Comparison of ENCODE assay signal across 22 cellular contexts in the genomic region with DNA sequence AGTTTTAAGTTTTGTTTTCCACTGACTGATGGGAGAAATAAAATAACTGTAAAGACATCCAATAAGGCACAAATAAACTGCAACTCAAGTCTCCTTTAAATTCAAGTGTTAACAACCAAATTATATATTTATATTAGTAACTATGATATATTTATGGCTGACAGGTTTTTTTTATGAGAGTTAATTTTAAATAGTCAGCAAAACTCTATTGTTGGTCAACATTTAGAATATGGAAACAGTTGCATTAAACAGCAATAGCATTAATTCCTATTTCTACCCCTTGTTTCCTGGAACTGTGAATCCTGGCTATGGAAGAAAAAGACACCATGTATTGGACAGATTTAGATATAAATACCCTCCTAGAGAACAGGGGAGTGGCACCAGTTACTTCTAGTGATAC. TPM values are rescaled to one million over a fixed set of nuclear protein-coding genes. Genes with fewer than 3 reads are reported as not detected.
DNase-seq lines count a peak whose midpoint lies in the region; ATAC-seq, FAIRE-seq and TF ChIP-seq lines count a peak whose summit lies in the region.
"Had no signal": no experiment of that assay in that cellular context is flagged by ENCODE, and none has a peak within 500 bp of the region (broad histone marks: within the 10 kb centered on the region; RNA-seq: fewer than 3 reads in every experiment).

No MANE protein-coding gene starts in this region.

- H3K27me3 Mint-ChIP-seq in Calu3 (ENCODE audit: unreplicated experiment): no peaks in the 10 kb centered on the region

- POLR2A ChIA-PET in HepG2 (lab: Yijun Ruan, JAX) (no interaction called here), K562 (lab: Yijun Ruan, JAX) (no interaction called here)

- no peaks in the 10 kb centered on the region for H3K4me1 Mint-ChIP-seq in Calu3 (ENCODE audit: low read depth, unreplicated experiment)

- TF ChIP-seq CTCF in HepG2 (CRISPR knock-in tag; IDR thresholded peaks at IDR 0.05) (no peak), right lobe of liver (IDR thresholded peaks at IDR 0.05) (no peak), K562 (IDR thresholded peaks at IDR 0.05 in 2 of 3, conservative IDR thresholded peaks at IDR 0.05 in 1 of 3; ENCODE audit: insufficient read depth in 2 of 3, low read depth in 1 of 3, low read length in 3 of 3) (no peak), Calu3 (IDR thresholded peaks at IDR 0.05; ENCODE audit: unreplicated experiment) (no peak), heart right ventricle (IDR thresholded peaks at IDR 0.05) (no peak)

- H3K36me3 Mint-ChIP-seq in Calu3 (ENCODE audit: insufficient read depth, unreplicated experiment): no peaks in the 10 kb centered on the region
- H3K36me3 Mint-ChIP-seq: CD8-positive, alpha-beta T cell had no signal

- no peaks in the 10 kb centered on the region for H3K9me3 ChIP-seq in HepG2 (ENCODE audit: low read length)
- H3K9me3 ChIP-seq in right lobe of liver: no peaks in the 10 kb centered on the region
- H3K9me3 ChIP-seq in K562 (replicated peaks; ENCODE audit: control insufficient read depth, insufficient read depth, low read depth, low read length): no peaks in the 10 kb centered on the region
- H3K9me3 ChIP-seq in heart right ventricle: peaks cover 0 to 20% (median 3%) of the 10 kb centered on the region in 11 donors
- H3K9me3 ChIP-seq: Caco-2 had no signal

- H3K27me3 ChIP-seq in HepG2 (ENCODE audit: control insufficient read depth in 1 of 2, insufficient read depth in 2 of 2, low read length in 2 of 2): no peaks in the 10 kb centered on the region
- no peaks in the 10 kb centered on the region for H3K27me3 ChIP-seq in right lobe of liver
- H3K27me3 ChIP-seq in K562 (ENCODE audit: control insufficient read depth in 2 of 2, insufficient read depth in 2 of 2, low read length in 2 of 2): no peaks in the 10 kb centered on the region
- H3K27me3 ChIP-seq in heart right ventricle: no peaks in the 10 kb centered on the region
- H3K27me3 ChIP-seq: BLaER1 treated with 17β-estradiol and CSF1 and Interleukin-3, amounts not matched to agents 10 nM and 100 nM had no signal

- H3K79me2 ChIP-seq in HepG2 (ENCODE audit: insufficient read depth, low read length): no peaks in the 10 kb centered on the region
- H3K79me2 ChIP-seq in K562 (ENCODE audit: control insufficient read depth, insufficient read depth, low read length): no peaks in the 10 kb centered on the region

- no peak for DNase-seq in HepG2 (ENCODE audit: low spot score)
- no peak for DNase-seq in right lobe of liver
- no peak for DNase-seq in K562 (ENCODE audit: extremely low read depth in 1 of 4, low spot score in 3 of 4)
- DNase-seq in Calu3: no peak
- DNase-seq in heart right ventricle: no peak
- DNase-seq: ACHN; Caco-2; CD4-positive, alpha-beta T cell; CD8-positive, alpha-beta T cell; DMS 273 treated with DMSO at 0.1 percent for 48 hours; DMS153; DMS53; DMS79; DND-41; EL; GDM1 had no signal

- intact Hi-C loops in HepG2 (cut with micrococcal nuclease; ENCODE audit: unreplicated experiment): loop anchor here (10.0 kb wide), 1 partner anchor 180 kb away; no protein-coding TSS in a partner anchor
- intact Hi-C loops in right lobe of liver (cut with DNase I): no loop called here
- intact Hi-C loops in K562 (cut with micrococcal nuclease): no loop called here
- intact Hi-C loops in Calu3 (cut with micrococcal nuclease; ENCODE audit: unreplicated experiment): no loop called here
- intact Hi-C loops in heart right ventricle (cut with DNase I): loop anchor here in 2 of 10 donors (2.0 to 10.0 kb wide), 2 partner anchors 180 kb away; no protein-coding TSS in a partner anchor

- H3K4me3 ChIP-seq in HepG2 (replicated peaks in 1 of 3; ENCODE audit: insufficient read depth in 1 of 3, low read depth in 2 of 3, low read length in 3 of 3): no peak overlapping the region
- no peak overlapping the region for H3K4me3 ChIP-seq in right lobe of liver
- H3K4me3 ChIP-seq in K562: no peak overlapping the region
- H3K4me3 ChIP-seq in heart right ventricle: no peak overlapping the region
- H3K4me3 ChIP-seq: BLaER1 treated with 17β-estradiol and CSF1 and Interleukin-3, amounts not matched to agents 10 nM and 100 nM; GM12878 had no signal

- BruUV-seq in HepG2 (replicated peaks; lab: Mats Ljungman, UMichigan) (no TSS peak), K562 (replicated peaks; lab: Mats Ljungman, UMichigan) (no TSS peak), Calu3 (replicated peaks; lab: Mats Ljungman, UMichigan) (no TSS peak)

- H3K9ac ChIP-seq in HepG2 (ENCODE audit: insufficient read depth, low read depth, low read length): no peak overlapping the region
- H3K9ac ChIP-seq in K562 (ENCODE audit: insufficient read depth in 1 of 2, low read depth in 2 of 2, low read length in 2 of 2): no peak overlapping the region
- H3K9ac ChIP-seq: BLaER1 treated with 17β-estradiol and CSF1 and Interleukin-3, amounts not matched to agents 10 nM and 100 nM had no signal

- H3K36me3 ChIP-seq in HepG2 (replicated peaks in 1 of 2; ENCODE audit: control insufficient read depth in 1 of 2, insufficient read depth in 2 of 2, low read length in 2 of 2): no peaks in the 10 kb centered on the region
- H3K36me3 ChIP-seq in right lobe of liver: no peaks in the 10 kb centered on the region
- H3K36me3 ChIP-seq in K562 (ENCODE audit: control insufficient read depth, insufficient read depth, low read length): no peaks in the 10 kb centered on the region
- no peaks in the 10 kb centered on the region for H3K36me3 ChIP-seq in heart right ventricle
- H3K36me3 ChIP-seq: BLaER1 treated with 17β-estradiol and CSF1 and Interleukin-3, amounts not matched to agents 10 nM and 100 nM had no signal

- ATAC-seq in HepG2 (no peak), right lobe of liver (no peak), K562 (no peak), heart right ventricle (no peak)
- ATAC-seq: CD8-positive, alpha-beta T cell; GM12878 had no signal

- in situ Hi-C loops in HepG2 (cut with HindIII; ENCODE audit: extremely low pct_ligation_motif_present, low pct_unique_long_range_greater_than_20kb) (no loop called here), K562 (cut with MboI) (no loop called here)

- H3K27ac ChIP-seq in HepG2 (ENCODE audit: extremely low read length, insufficient read depth, low read length): no peak overlapping the region
- no peak overlapping the region for H3K27ac ChIP-seq in right lobe of liver
- no peak overlapping the region for H3K27ac ChIP-seq in K562 (ENCODE audit: extremely low read depth, low read depth, low read length)
- no peak overlapping the region for H3K27ac ChIP-seq in heart right ventricle
- H3K27ac ChIP-seq: 22Rv1; BLaER1 treated with 17β-estradiol and CSF1 and Interleukin-3, amounts not matched to agents 10 nM and 100 nM; C4-2B had no signal

- FAIRE-seq in HepG2 (lab: Jason Lieb, UNC) (no peak), K562 (lab: Jason Lieb, UNC) (no peak)
- FAIRE-seq: GM12878, GM18507 had no signal

- CTCF ChIA-PET in HepG2 (lab: Yijun Ruan, JAX; ENCODE audit: low intra/inter-chr PET ratio, low total read pairs) (no interaction called here), K562 (lab: Yijun Ruan, JAX; ENCODE audit: low intra/inter-chr PET ratio) (no interaction called here), Calu3 (lab: Charles Lee) (no interaction called here)

- no peak for TF ChIP-seq EP300 in HepG2 (IDR thresholded peaks at IDR 0.05; ENCODE audit: low read depth in 2 of 2, low read length in 2 of 2)
- no peak for TF ChIP-seq EP300 in HepG2 (CRISPR knock-in tag; IDR thresholded peaks at IDR 0.05; ENCODE audit: borderline replicate concordance)
- TF ChIP-seq EP300 in K562 (IDR thresholded peaks at IDR 0.05; ENCODE audit: low read length): no peak

- H2AFZ ChIP-seq in HepG2 (ENCODE audit: low read length) (no peak overlapping the region), K562 (ENCODE audit: low read depth, low read length) (no peak overlapping the region)

- no peaks in the 10 kb centered on the region for H4K20me1 ChIP-seq in HepG2 (ENCODE audit: insufficient read depth, low read length)
- H4K20me1 ChIP-seq in K562 (replicated peaks; ENCODE audit: control insufficient read depth, insufficient read depth, low read length): no peaks in the 10 kb centered on the region
- H4K20me1 ChIP-seq: BLaER1 treated with 17β-estradiol and CSF1 and Interleukin-3, amounts not matched to agents 10 nM and 100 nM had no signal

- H3K4me3 Mint-ChIP-seq in Calu3 (ENCODE audit: low read depth, unreplicated experiment): no peak overlapping the region
- H3K4me3 Mint-ChIP-seq: B cell; CD4-positive, alpha-beta T cell; CD8-positive, alpha-beta T cell had no signal

- H3K4me1 ChIP-seq in HepG2 (ENCODE audit: insufficient read depth, low read length) (no peaks in the 10 kb centered on the region), right lobe of liver (no peaks in the 10 kb centered on the region), K562 (replicated peaks in 1 of 2; ENCODE audit: control insufficient read depth in 2 of 2, insufficient read depth in 2 of 2, low read length in 2 of 2) (no peaks in the 10 kb centered on the region), heart right ventricle (no peaks in the 10 kb centered on the region)
- H3K4me1 ChIP-seq: Caco-2 had no signal

- no peak overlapping the region for H3K27ac Mint-ChIP-seq in Calu3 (ENCODE audit: unreplicated experiment)
- H3K27ac Mint-ChIP-seq: B cell; CD4-positive, alpha-beta T cell; CD8-positive, alpha-beta T cell had no signal

- H3K9me1 ChIP-seq in K562 (ENCODE audit: control insufficient read depth, insufficient read depth, low read length): no peaks in the 10 kb centered on the region

- TF ChIP-seq RAD21 in HepG2 (CRISPR knock-in tag; IDR thresholded peaks at IDR 0.05) (no peak), K562 (CRISPR knock-in tag; conservative IDR thresholded peaks at IDR 0.05 in 1 of 2, IDR thresholded peaks at IDR 0.05 in 1 of 2) (no peak)

- no peak for TF ChIP-seq POLR2A in HepG2 (IDR thresholded peaks at IDR 0.05; ENCODE audit: insufficient read depth in 1 of 2, low read depth in 2 of 2, low read length in 2 of 2)
- no peak for TF ChIP-seq POLR2A in right lobe of liver (IDR thresholded peaks at IDR 0.05)
- no peak for TF ChIP-seq POLR2A in K562 (conservative IDR thresholded peaks at IDR 0.05)

- H3K9me3 Mint-ChIP-seq in Calu3 (ENCODE audit: low read depth, unreplicated experiment): peaks cover 4% of the 10 kb centered on the region

- H3K4me2 ChIP-seq in HepG2 (ENCODE audit: low read depth, low read length): no peak overlapping the region
- no peak overlapping the region for H3K4me2 ChIP-seq in K562 (ENCODE audit: insufficient read depth, low read length)
- H3K4me2 ChIP-seq: BLaER1 treated with 17β-estradiol and CSF1 and Interleukin-3, amounts not matched to agents 10 nM and 100 nM had no signal

RNA-seq across cellular contexts. Expression of a gene that starts 16.5 kb away (rescaled TPM):
- total RNA-seq in HepG2 (2016; rRNA removed; fragmentation: Illumina TruSeq; extraction: Trizol) (3.3 and 8.0 TPM in 2 replicates), right lobe of liver (10 to 100 TPM in 5 of 6 experiments, 1 to 10 TPM in 1; 5.4 to 16.6 (median 14.5) TPM), K562 (2014; rRNA removed) (15.7 and 20.8 TPM in 2 replicates), K562 (2014; rRNA removed; fragmentation: Illumina TruSeq; extraction: Trizol) (10.0 and 11.5 TPM in 2 replicates), K562 (2015; rRNA removed; fragmentation: Illumina TruSeq; extraction: Trizol) (8.9 and 10.9 TPM in 2 replicates), K562 (2021) (10.8 and 11.1 TPM in 2 replicates), Calu3 (2022) (37.7 and 39.4 TPM in 2 replicates), heart right ventricle (10 to 100 TPM in 2 of 10 donors, 1 to 10 TPM in 8; 5.2 to 15.0 (median 7.8) TPM)
- 17.2 and 18.6 TPM in 2 replicates for total RNA-seq in HepG2 (2016; cell fraction: cytosol; rRNA removed; fragmentation: Illumina TruSeq; extraction: Trizol; ENCODE audit: low read depth)
- 3.1 and 7.8 TPM in 2 replicates for total RNA-seq in HepG2 (2016; cell fraction: insoluble cytoplasmic fraction; rRNA removed; fragmentation: Illumina TruSeq; extraction: Trizol)
- 6.8 and 7.4 TPM in 2 replicates for total RNA-seq in HepG2 (2016; cell fraction: membrane; rRNA removed; fragmentation: Illumina TruSeq; extraction: Trizol)
- total RNA-seq in HepG2 (2016; cell fraction: nucleus; rRNA removed; fragmentation: Illumina TruSeq; extraction: Trizol): 10.5 and 11.3 TPM in 2 replicates
- polyA plus RNA-seq in HepG2 (2011; rRNA removed) (4.1 and 5.8 TPM in 2 replicates), K562 (2011; rRNA removed) (4.9 and 5.4 TPM in 2 replicates), K562 (2014; fragmentation: Illumina TruSeq; extraction: Trizol) (5.6 and 7.4 TPM in 2 replicates), K562 (2014; fragmentation: Nextera tagmentation; extraction: Ambion mirVana) (1 to 10 TPM; 3.3 to 7.8 TPM), K562 (2014; rRNA removed) (5.4 and 6.3 TPM in 2 replicates), heart right ventricle (1 to 10 TPM; 2.9 to 3.4 TPM)
- polyA plus RNA-seq in HepG2 (2011; cell fraction: cytosol; rRNA removed): 4.0 and 6.9 TPM in 2 replicates
- 8.8 and 14.0 TPM in 2 replicates for polyA plus RNA-seq in HepG2 (2011; cell fraction: nucleus; rRNA removed)
- polyA plus RNA-seq in HepG2 (2012): 6.9 and 8.8 TPM in 2 replicates
- polyA plus RNA-seq in HepG2 (2016; cell fraction: cytosol; fragmentation: Illumina TruSeq; extraction: Trizol; ENCODE audit: low read depth): 0.35 and 0.37 TPM in 2 replicates
- polyA plus RNA-seq in HepG2 (2016; cell fraction: insoluble cytoplasmic fraction; fragmentation: Illumina TruSeq; extraction: Trizol; ENCODE audit: low read depth): 3.8 and 4.1 TPM in 2 replicates
- 1.00 and 1.1 TPM in 2 replicates for polyA plus RNA-seq in HepG2 (2016; cell fraction: membrane; fragmentation: Illumina TruSeq; extraction: Trizol; ENCODE audit: low read depth)
- 12.4 and 14.3 TPM in 2 replicates for polyA plus RNA-seq in HepG2 (2016; cell fraction: nucleus; fragmentation: Illumina TruSeq; extraction: Trizol; ENCODE audit: insufficient read depth, low read depth)
- polyA minus RNA-seq in HepG2 (2011; rRNA and poly(A)+ RNA removed; ENCODE audit: low replicate concordance): 35.4 and 74.5 TPM in 2 replicates
- 27.0 and 28.7 TPM in 2 replicates for polyA minus RNA-seq in HepG2 (2011; cell fraction: cytosol; rRNA and poly(A)+ RNA removed)
- polyA minus RNA-seq in HepG2 (2011; cell fraction: nucleus; rRNA and poly(A)+ RNA removed): 32.8 and 47.2 TPM in 2 replicates
- total RNA-seq in K562 (2011; cell fraction: chromatin; rRNA removed; ENCODE audit: low replicate concordance): 20.8 and 31.5 TPM in 2 replicates
- total RNA-seq in K562 (2011; cell fraction: nucleolus; rRNA removed): 26.2 and 34.2 TPM in 2 replicates
- total RNA-seq in K562 (2011; cell fraction: nucleoplasm; rRNA removed): 30.1 and 36.1 TPM in 2 replicates
- polyA plus RNA-seq in K562 (2011; cell fraction: cytosol; rRNA removed): 4.3 and 17.1 TPM in 2 replicates
- 6.7 and 11.2 TPM in 2 replicates for polyA plus RNA-seq in K562 (2011; cell fraction: nucleus; rRNA removed)
- 6.1 and 6.6 TPM in 2 replicates for polyA plus RNA-seq in K562 (2012)
- 25.3 and 28.2 TPM in 2 replicates for polyA minus RNA-seq in K562 (2011; rRNA and poly(A)+ RNA removed)
- 16.2 and 16.3 TPM in 2 replicates for polyA minus RNA-seq in K562 (2011; cell fraction: cytosol; rRNA and poly(A)+ RNA removed)
- polyA minus RNA-seq in K562 (2011; cell fraction: nucleus; rRNA and poly(A)+ RNA removed): 38.8 and 53.1 TPM in 2 replicates
